In genomic region chr14:36773136-36773540, GRCh38 we compare ENCODE assay signal across 11 cellular contexts.
DNase-seq lines count a peak whose midpoint lies in the region; ATAC-seq, FAIRE-seq and TF ChIP-seq lines count a peak whose summit lies in the region.
"Had no signal": no experiment of that assay in that cellular context is flagged by ENCODE, and none has a peak within 500 bp of the region (broad histone marks: within the 10 kb centered on the region; RNA-seq: fewer than 3 reads in every experiment).

No MANE protein-coding gene starts in this region.

- H3K36me3 Mint-ChIP-seq in progenitor cell of endocrine pancreas (ENCODE audit: insufficient read depth) = no peaks in the 10 kb centered on the region
- H3K36me3 Mint-ChIP-seq: memory B cell had no signal

- no peaks in the 10 kb centered on the region for H3K27me3 ChIP-seq in H7 (ENCODE audit: control insufficient read depth, insufficient read depth, low read length)

- no peak for TF ChIP-seq EP300 in A549 (IDR thresholded peaks at IDR 0.05)

- no peaks in the 10 kb centered on the region for H3K9me3 Mint-ChIP-seq in progenitor cell of endocrine pancreas (ENCODE audit: low read depth)

- CTCF ChIA-PET in A549 (lab: Yijun Ruan, JAX) = interaction anchor here (0.7 to 2.2 kb wide), 9 partner anchors 12 to 377 kb away, joined by 3 to 6 read pairs (median 3); no protein-coding TSS in a partner anchor

- TF ChIP-seq CTCF in A549 (IDR thresholded peaks at IDR 0.05) (peak; percentile 44; the same call in 2 of the 3 replicates), epithelial cell of esophagus (IDR thresholded peaks at IDR 0.05; ENCODE audit: insufficient read depth, low read depth, low read length, missing control alignments) (peak; percentile 63), progenitor cell of endocrine pancreas (IDR thresholded peaks at IDR 0.05; ENCODE audit: unreplicated experiment) (no peak)

- H3K4me3 ChIP-seq in A549 = no peak overlapping the region
- H3K4me3 ChIP-seq in H7 (ENCODE audit: insufficient read depth, low read depth, low read length) = no peak overlapping the region
- H3K4me3 ChIP-seq in epithelial cell of esophagus (ENCODE audit: low read length) = no peak overlapping the region

- peak; percentile 96 to 99 for ATAC-seq in A549

- 9% methylated on average over 3 of the region's 3 CpGs for WGBS in A549 (ENCODE audit: missing lambda C conversion rate)

- H3K4me2 ChIP-seq in A549 = peak overlapping the region; percentile 0; the same call in 1 of the 3 replicates

- no peak overlapping the region for H3K27ac ChIP-seq in A549

- peaks cover 7% of the 10 kb centered on the region; the same call in 2 of the 3 replicates for H3K4me1 ChIP-seq in A549

- TF ChIP-seq RAD21 in A549 (conservative IDR thresholded peaks at IDR 0.05 in 1 of 2, IDR thresholded peaks at IDR 0.05 in 1 of 2) = peak; percentile 32 to 43; a peak in 4 of 5 replicates

- DNase-seq in A549 (ENCODE audit: low read depth in 1 of 2, low spot score in 1 of 2) (peak; percentile 44 to 66), H7 (peak; percentile 7), NCI-H748 treated with DMSO at 0.1 percent for 48 hours (lab: John Stamatoyannopoulos, UW) (peak; percentile 77), epithelial cell of esophagus (ENCODE audit: low read depth) (peak; percentile 86), progenitor cell of endocrine pancreas (ENCODE audit: low spot score, unreplicated experiment) (no peak), MV-4-11 (lab: John Stamatoyannopoulos, UW) (no peak), medulla oblongata (ENCODE audit: extremely low spot score) (no peak), nucleus accumbens (lab: John Stamatoyannopoulos, UW) (no peak)
- DNase-seq: MM.1S had no signal

- no peaks in the 10 kb centered on the region for H3K27me3 Mint-ChIP-seq in progenitor cell of endocrine pancreas
- H3K27me3 Mint-ChIP-seq: memory B cell had no signal

- H3K9me3 ChIP-seq in A549 = no peaks in the 10 kb centered on the region

- POLR2A ChIA-PET in A549 (lab: Yijun Ruan, JAX) = interaction anchor here (0.7 to 1.8 kb wide), 2 partner anchors 169 to 425 kb away, joined by 3 to 6 read pairs; no protein-coding TSS in a partner anchor

- no peaks in the 10 kb centered on the region for H3K36me3 ChIP-seq in H7 (replicated peaks; ENCODE audit: control insufficient read depth, insufficient read depth, low read length)

- no peak for TF ChIP-seq POLR2A in A549 (IDR thresholded peaks at IDR 0.05; ENCODE audit: low read length)

- no peak overlapping the region for H3K27ac Mint-ChIP-seq in progenitor cell of endocrine pancreas
- H3K27ac Mint-ChIP-seq: memory B cell had no signal

- H3K4me1 Mint-ChIP-seq in progenitor cell of endocrine pancreas (ENCODE audit: low read depth) = peaks cover 6% of the 10 kb centered on the region
- H3K4me1 Mint-ChIP-seq: memory B cell had no signal

- no peak overlapping the region for H3K4me3 Mint-ChIP-seq in progenitor cell of endocrine pancreas (ENCODE audit: low read depth)
- H3K4me3 Mint-ChIP-seq: memory B cell had no signal

- FAIRE-seq in A549 (lab: Jason Lieb, UNC) = peak; percentile 28
- FAIRE-seq: D721Med had no signal

TF ChIP-seq in A549, 52 proteins besides CTCF, POLR2A, EP300 and RAD21:
- TF ChIP-seq HEYL (CRISPR knock-in tag; IDR thresholded peaks at IDR 0.05) = no peak
- no peak for TF ChIP-seq KDM5A (IDR thresholded peaks at IDR 0.05)
- no peak for TF ChIP-seq MAFK (IDR thresholded peaks at IDR 0.05; ENCODE audit: partially characterized antibody)
- no peak for TF ChIP-seq NR3C1 (IDR thresholded peaks at IDR 0.05)
- TF ChIP-seq JUNB (IDR thresholded peaks at IDR 0.05) = 0 out of 2 replicates have a peak, but pooled peaks have one; percentile 22
- peak; percentile 50 for TF ChIP-seq SMC3 (IDR thresholded peaks at IDR 0.05)
- TF ChIP-seq, protein P1, sequence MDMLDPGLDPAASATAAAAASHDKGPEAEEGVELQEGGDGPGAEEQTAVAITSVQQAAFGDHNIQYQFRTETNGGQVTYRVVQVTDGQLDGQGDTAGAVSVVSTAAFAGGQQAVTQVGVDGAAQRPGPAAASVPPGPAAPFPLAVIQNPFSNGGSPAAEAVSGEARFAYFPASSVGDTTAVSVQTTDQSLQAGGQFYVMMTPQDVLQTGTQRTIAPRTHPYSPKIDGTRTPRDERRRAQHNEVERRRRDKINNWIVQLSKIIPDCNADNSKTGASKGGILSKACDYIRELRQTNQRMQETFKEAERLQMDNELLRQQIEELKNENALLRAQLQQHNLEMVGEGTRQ (IDR thresholded peaks at IDR 0.05) = no peak
- TF ChIP-seq PBX3 (IDR thresholded peaks at IDR 0.05) = peak; percentile 37; the same call in 1 of the 2 replicates
- peak; percentile 46 for TF ChIP-seq FOSL2 (IDR thresholded peaks at IDR 0.05)
- TF ChIP-seq FOSL2 (CRISPR knock-in tag; IDR thresholded peaks at IDR 0.05) = peak; percentile 75
TF ChIP-seq in A549: peak in this region for 4.

Comparison
In these comparisons a context has a peak if more than half of its experiments do, and no peak if none do; other contexts are left out.
1. DNase-seq: peak in A549 (2 of 2), H7 (single experiment), NCI-H748 treated with DMSO at 0.1 percent for 48 hours (single experiment) and epithelial cell of esophagus (single experiment); none in progenitor cell of endocrine pancreas (single experiment), MV-4-11 (single experiment), medulla oblongata (single experiment) and nucleus accumbens (0 of 56).